In genomic region chr21:35259452-35259851, GRCh38 we compare ENCODE assay signal across 23 cellular contexts.
A peak's percentile ranks its signal among the peaks of the same experiment; 100 is the strongest.
DNase-seq lines count a peak whose midpoint lies in the region; ATAC-seq and TF ChIP-seq lines count a peak whose summit lies in the region.
"Had no signal": no experiment of that assay in that cellular context is flagged by ENCODE, and none has a peak within 500 bp of the region (broad histone marks: within the 10 kb centered on the region; RNA-seq: fewer than 3 reads in every experiment).

No MANE protein-coding gene starts in this region.

- POLR2A ChIA-PET in activated CD8-positive, alpha-beta T cell treated with anti-CD3 and anti-CD28 coated beads, Interleukin-2, amount 10 ng/mL, durations not matched to agents 7 days and 5 days (lab: Charles Lee) = no interaction called here

- no peaks in the 10 kb centered on the region for H3K9me3 Mint-ChIP-seq in activated CD8-positive, alpha-beta T cell treated with anti-CD3 and anti-CD28 coated beads, Interleukin-2, amount 10 ng/mL, durations not matched to agents 7 days and 5 days (ENCODE audit: insufficient read depth)
- H3K9me3 Mint-ChIP-seq: CD4-positive, alpha-beta T cell had no signal

- H4K8ac ChIP-seq in mesenchymal stem cell (ENCODE audit: low read length) = no peak overlapping the region

- CTCF ChIA-PET in activated CD8-positive, alpha-beta T cell treated with anti-CD3 and anti-CD28 coated beads, Interleukin-2, amount 10 ng/mL, durations not matched to agents 7 days and 5 days (lab: Charles Lee) = no interaction called here

- no peak overlapping the region for H3K4ac ChIP-seq in mesenchymal stem cell (ENCODE audit: low read depth in 1 of 2, low read length in 2 of 2)

- no peak overlapping the region for H3K23ac ChIP-seq in mesenchymal stem cell (ENCODE audit: low read length in 2 of 2)

- no peak overlapping the region for H3K27ac Mint-ChIP-seq in activated CD8-positive, alpha-beta T cell treated with anti-CD3 and anti-CD28 coated beads, Interleukin-2, amount 10 ng/mL, durations not matched to agents 7 days and 5 days
- H3K27ac Mint-ChIP-seq: CD4-positive, alpha-beta T cell had no signal

- H2AFZ ChIP-seq in mesenchymal stem cell (ENCODE audit: low read depth, low read length) = no peak overlapping the region
- H2AFZ ChIP-seq: GM23248 had no signal

- no peaks in the 10 kb centered on the region for H3K36me3 Mint-ChIP-seq in activated CD8-positive, alpha-beta T cell treated with anti-CD3 and anti-CD28 coated beads, Interleukin-2, amount 10 ng/mL, durations not matched to agents 7 days and 5 days (ENCODE audit: low read depth)

- no peak overlapping the region for H3K9ac ChIP-seq in mesenchymal stem cell (ENCODE audit: low read length)
- H3K9ac ChIP-seq: BLaER1 treated with 17β-estradiol and CSF1 and Interleukin-3, amounts not matched to agents 10 nM and 100 nM; GM23248 had no signal

- in situ Hi-C loops in gastrocnemius medialis (cut with MboI; ENCODE audit: low sequenced_read_pairs in 4 of 4) = no loop called here

- H3K79me1 ChIP-seq in mesenchymal stem cell (replicated peaks; ENCODE audit: low read length, poor library complexity, severe bottlenecking) = no peaks in the 10 kb centered on the region

- H3K4me1 Mint-ChIP-seq in activated CD8-positive, alpha-beta T cell treated with anti-CD3 and anti-CD28 coated beads, Interleukin-2, amount 10 ng/mL, durations not matched to agents 7 days and 5 days (ENCODE audit: low read depth) = no peaks in the 10 kb centered on the region

- H3K27me3 ChIP-seq in body of pancreas (no peaks in the 10 kb centered on the region), mesenchymal stem cell (ENCODE audit: control insufficient read depth in 1 of 2, insufficient read depth in 1 of 2, low read length in 2 of 2) (no peaks in the 10 kb centered on the region), gastrocnemius medialis (no peaks in the 10 kb centered on the region)
- H3K27me3 ChIP-seq: BLaER1 treated with 17β-estradiol and CSF1 and Interleukin-3, amounts not matched to agents 10 nM and 100 nM; Peyer's patch had no signal

- WGBS in body of pancreas, 2 donors = 16 to 23% methylated on average over 2 of the region's 2 CpGs
- 100% methylated on average over 2 of the region's 2 CpGs for WGBS in mesenchymal stem cell

- H2AK5ac ChIP-seq in mesenchymal stem cell (ENCODE audit: low read length, severe bottlenecking) = no peak overlapping the region

- H3K27ac ChIP-seq in body of pancreas = peak overlapping the region; percentile 45 to 61 (median 49)
- no peak overlapping the region for H3K27ac ChIP-seq in mesenchymal stem cell (ENCODE audit: low read length, poor library complexity, severe bottlenecking)
- peak overlapping the region; percentile 84 to 91 (median 87) for H3K27ac ChIP-seq in gastrocnemius medialis
- H3K27ac ChIP-seq: BLaER1 treated with 17β-estradiol and CSF1 and Interleukin-3, amounts not matched to agents 10 nM and 100 nM; GM23248; Peyer's patch; SK-N-MC had no signal

- no peak overlapping the region for H4K91ac ChIP-seq in mesenchymal stem cell (ENCODE audit: low read length)

- ATAC-seq in body of pancreas = no peak
- ATAC-seq in gastrocnemius medialis = no peak
- no peak for ATAC-seq in GM21529 (IDR thresholded peaks at IDR 0.05; ENCODE audit: unreplicated experiment)
- ATAC-seq in activated CD8-positive, alpha-beta T cell treated with anti-CD3 and anti-CD28 coated beads, Interleukin-2, amount 10 ng/mL, durations not matched to agents 7 days and 5 days = no peak
- ATAC-seq: A549 had no signal

- no peak overlapping the region for H2BK15ac ChIP-seq in mesenchymal stem cell (ENCODE audit: low read depth, poor library complexity, severe bottlenecking)

- peak; percentile 39 for DNase-seq in HT-29 (ENCODE audit: low spot score)
- peak in 2 of 4 donors; percentile 13 to 18 for DNase-seq in body of pancreas
- DNase-seq in mesenchymal stem cell = no peak
- DNase-seq in gastrocnemius medialis = no peak
- no peak for DNase-seq in activated CD8-positive, alpha-beta T cell treated with anti-CD3 and anti-CD28 coated beads, Interleukin-2, amount 10 ng/mL, durations not matched to agents 7 days and 5 days
- no peak for DNase-seq in NCI-H187 treated with DMSO at 0.1 percent for 48 hours (lab: John Stamatoyannopoulos, UW)
- DNase-seq in RKO (ENCODE audit: low spot score) = no peak
- DNase-seq: AML-193; CD4-positive, alpha-beta T cell; GM23248; H7; MV-4-11; NCI-H1105 treated with DMSO at 0.1 percent for 48 hours; NCI-H146; NCI-H2029; NCI-H2227 treated with DMSO at 0.1 percent for 48 hours; NCI-H69; Peyer's patch; SIG-M5 had no signal

- no peak overlapping the region for H2BK120ac ChIP-seq in mesenchymal stem cell (ENCODE audit: low read depth, low read length)

- H3K36me3 ChIP-seq in body of pancreas (replicated peaks in 1 of 2; ENCODE audit: insufficient read depth in 1 of 2, low read depth in 2 of 2) (no peaks in the 10 kb centered on the region), mesenchymal stem cell (ENCODE audit: control insufficient read depth in 1 of 2, insufficient read depth in 2 of 2, low read depth in 1 of 2, low read length in 2 of 2) (no peaks in the 10 kb centered on the region), gastrocnemius medialis (no peaks in the 10 kb centered on the region)
- H3K36me3 ChIP-seq: BLaER1 treated with 17β-estradiol and CSF1 and Interleukin-3, amounts not matched to agents 10 nM and 100 nM; Peyer's patch had no signal

- no peak overlapping the region for H3K4me2 ChIP-seq in mesenchymal stem cell (ENCODE audit: low read length, poor library complexity, severe bottlenecking)
- H3K4me2 ChIP-seq: A549; BLaER1 treated with 17β-estradiol and CSF1 and Interleukin-3, amounts not matched to agents 10 nM and 100 nM had no signal

- TF ChIP-seq POLR2A in body of pancreas (IDR thresholded peaks at IDR 0.05) (no peak), gastrocnemius medialis (IDR thresholded peaks at IDR 0.05) (no peak)

- no peak overlapping the region for H2BK5ac ChIP-seq in mesenchymal stem cell (ENCODE audit: low read depth, low read length, poor library complexity, severe bottlenecking)

- no peak for TF ChIP-seq CTCF in body of pancreas (IDR thresholded peaks at IDR 0.05)
- no peak for TF ChIP-seq CTCF in gastrocnemius medialis (IDR thresholded peaks at IDR 0.05 in 4 of 5, conservative IDR thresholded peaks at IDR 0.05 in 1 of 5)

- H3K4me1 ChIP-seq in body of pancreas (peaks cover 17% of the 10 kb centered on the region), mesenchymal stem cell (ENCODE audit: control insufficient read depth, insufficient read depth, low read depth, low read length) (no peaks in the 10 kb centered on the region), gastrocnemius medialis (peaks cover 34 to 40% of the 10 kb centered on the region in 2 donors)
- H3K4me1 ChIP-seq: BLaER1 treated with 17β-estradiol and CSF1 and Interleukin-3, amounts not matched to agents 10 nM and 100 nM; Peyer's patch had no signal

- peaks cover 10% of the 10 kb centered on the region for H3K27me3 Mint-ChIP-seq in activated CD8-positive, alpha-beta T cell treated with anti-CD3 and anti-CD28 coated beads, Interleukin-2, amount 10 ng/mL, durations not matched to agents 7 days and 5 days (ENCODE audit: low read depth)
- H3K27me3 Mint-ChIP-seq: CD4-positive, alpha-beta T cell had no signal

- intact Hi-C loops in body of pancreas (cut with DNase I) (no loop called here), gastrocnemius medialis (cut with DNase I; ENCODE audit: low total_unique reads) (loop anchor here (5.0 kb wide), 1 partner anchor 108 kb away; no protein-coding TSS in a partner anchor)

- H3K9me3 ChIP-seq in body of pancreas (no peaks in the 10 kb centered on the region), mesenchymal stem cell (ENCODE audit: control insufficient read depth, low read length) (no peaks in the 10 kb centered on the region), gastrocnemius medialis (no peaks in the 10 kb centered on the region)
- H3K9me3 ChIP-seq: Peyer's patch had no signal

- H3K14ac ChIP-seq in mesenchymal stem cell (ENCODE audit: low read length in 2 of 2) = no peak overlapping the region

- H3K4me3 Mint-ChIP-seq in activated CD8-positive, alpha-beta T cell treated with anti-CD3 and anti-CD28 coated beads, Interleukin-2, amount 10 ng/mL, durations not matched to agents 7 days and 5 days = no peak overlapping the region
- H3K4me3 Mint-ChIP-seq: CD4-positive, alpha-beta T cell had no signal

- H2BK12ac ChIP-seq in mesenchymal stem cell (ENCODE audit: low read length in 2 of 2) = peak overlapping the region; percentile 24 to 51

- no peak overlapping the region for H3K18ac ChIP-seq in mesenchymal stem cell (ENCODE audit: low read depth in 1 of 2, low read length in 2 of 2)

- no peak overlapping the region for H3K4me3 ChIP-seq in body of pancreas
- H3K4me3 ChIP-seq in mesenchymal stem cell (ENCODE audit: insufficient read depth in 1 of 2, low read depth in 1 of 2, low read length in 2 of 2) = no peak overlapping the region
- H3K4me3 ChIP-seq in gastrocnemius medialis = no peak overlapping the region
- H3K4me3 ChIP-seq: A549; BLaER1 treated with 17β-estradiol and CSF1 and Interleukin-3, amounts not matched to agents 10 nM and 100 nM; GM23248; Peyer's patch; SK-N-MC had no signal
